In genomic region chr20:8399963-8400362, GRCh38 we compare ENCODE assay signal across 8 cellular contexts.
DNase-seq lines count a peak whose midpoint lies in the region; ATAC-seq and TF ChIP-seq lines count a peak whose summit lies in the region.

No MANE protein-coding gene starts in this region.

- peaks cover 15% of the 10 kb centered on the region for H3K4me1 Mint-ChIP-seq in HFFc6 (ENCODE audit: low read depth)
- peaks cover 0 to 11% (median under 1%) of the 10 kb centered on the region in 4 donors for H3K4me1 Mint-ChIP-seq in naive thymus-derived CD8-positive, alpha-beta T cell

- no peaks in the 10 kb centered on the region for H3K9me3 ChIP-seq in muscle layer of duodenum (ENCODE audit: control insufficient read depth in 1 of 2, low read length in 2 of 2)
- H3K9me3 ChIP-seq in transverse colon, result no peaks in the 10 kb centered on the region

- TF ChIP-seq CTCF in HFFc6 (IDR thresholded peaks at IDR 0.05), result no peak
- no peak for TF ChIP-seq CTCF in transverse colon (IDR thresholded peaks at IDR 0.05)

- H3K4me1 ChIP-seq in muscle layer of duodenum (ENCODE audit: control insufficient read depth in 1 of 2, insufficient read depth in 2 of 2, low read length in 2 of 2) (peaks cover 7 to 9% of the 10 kb centered on the region in 2 donors), transverse colon (no peaks in the 10 kb centered on the region)

- no peak for TF ChIP-seq POLR2A in transverse colon (IDR thresholded peaks at IDR 0.05)

- H3K4me3 ChIP-seq in muscle layer of duodenum (ENCODE audit: low read depth in 1 of 2, low read length in 2 of 2) (no peak overlapping the region), transverse colon (no peak overlapping the region)

- no peak for TF ChIP-seq EP300 in transverse colon (IDR thresholded peaks at IDR 0.05; ENCODE audit: low read depth)

- no peak overlapping the region for H3K4me3 Mint-ChIP-seq in HFFc6
- no peak overlapping the region for H3K4me3 Mint-ChIP-seq in naive thymus-derived CD8-positive, alpha-beta T cell

- ATAC-seq in GM18868 (IDR thresholded peaks at IDR 0.05; ENCODE audit: unreplicated experiment) (peak; percentile 98), HG02588 (IDR thresholded peaks at IDR 0.05; ENCODE audit: unreplicated experiment) (peak; percentile 100)
- ATAC-seq in naive thymus-derived CD8-positive, alpha-beta T cell, result no peak

- no peaks in the 10 kb centered on the region for H3K36me3 ChIP-seq in muscle layer of duodenum (ENCODE audit: control insufficient read depth in 1 of 2, insufficient read depth in 2 of 2, low read length in 2 of 2)
- H3K36me3 ChIP-seq in transverse colon, result no peaks in the 10 kb centered on the region

- DNase-seq in Kasumi-1 (lab: John Stamatoyannopoulos, UW) (peak; percentile 85 to 89), HFFc6 (no peak), D341Med (ENCODE audit: low spot score) (no peak), transverse colon (no peak)
- DNase-seq in naive thymus-derived CD8-positive, alpha-beta T cell, result no peak

- in situ Hi-C loops in transverse colon (cut with MboI; ENCODE audit: low pct_ligation_motif_present in 1 of 4, low pct_unique_long_range_greater_than_20kb in 1 of 4, low sequenced_read_pairs in 3 of 4), result loop anchor here in 3 of 4 donors (25.0 kb wide), 2 partner anchors 263 to 363 kb away; partner anchors contain the start of gene PLCB1 (in 2 of the 3)

- POLR2A ChIA-PET in naive thymus-derived CD8-positive, alpha-beta T cell (lab: Charles Lee), result no interaction called here

- H3K27me3 ChIP-seq in muscle layer of duodenum (ENCODE audit: low read depth, low read length) (no peaks in the 10 kb centered on the region), transverse colon (no peaks in the 10 kb centered on the region)

- H3K9me3 Mint-ChIP-seq in HFFc6, result no peaks in the 10 kb centered on the region
- H3K9me3 Mint-ChIP-seq in naive thymus-derived CD8-positive, alpha-beta T cell, result no peaks in the 10 kb centered on the region

- no peaks in the 10 kb centered on the region; the same call in 1 of the 2 replicates for H3K27me3 Mint-ChIP-seq in HFFc6 (ENCODE audit: insufficient read depth)
- H3K27me3 Mint-ChIP-seq in naive thymus-derived CD8-positive, alpha-beta T cell, result peaks cover 0 to 2% (median 0%) of the 10 kb centered on the region in 5 donors

- intact Hi-C loops in transverse colon (cut with DNase I; ENCODE audit: low total_unique reads), result no loop called here

- H3K36me3 Mint-ChIP-seq in HFFc6 (ENCODE audit: low read depth), result no peaks in the 10 kb centered on the region
- no peaks in the 10 kb centered on the region for H3K36me3 Mint-ChIP-seq in naive thymus-derived CD8-positive, alpha-beta T cell

- H3K27ac ChIP-seq in muscle layer of duodenum (ENCODE audit: low read length) (peak overlapping the region; percentile 39), transverse colon (no peak overlapping the region)

- H3K27ac Mint-ChIP-seq in HFFc6, result no peak overlapping the region
- H3K27ac Mint-ChIP-seq in naive thymus-derived CD8-positive, alpha-beta T cell, result no peak overlapping the region

Comparison
In these comparisons a context has a peak if more than half of its experiments do, and no peak if none do; other contexts are left out.
1. ATAC-seq: peak in GM18868 (single experiment) and HG02588 (single experiment); none in naive thymus-derived CD8-positive, alpha-beta T cell (0 of 2).
2. DNase-seq: peak in Kasumi-1 (2 of 2); none in HFFc6 (single experiment), D341Med (single experiment), naive thymus-derived CD8-positive, alpha-beta T cell (0 of 10) and transverse colon (single experiment).